ENCODE assay signal across 9 cellular contexts in genomic region chr12:97556201-97556824, GRCh38.
DNase-seq lines count a peak whose midpoint lies in the region; ATAC-seq, FAIRE-seq and TF ChIP-seq lines count a peak whose summit lies in the region.
"Had no signal": no experiment of that assay in that cellular context is flagged by ENCODE, and none has a peak within 500 bp of the region (broad histone marks: within the 10 kb centered on the region; RNA-seq: fewer than 3 reads in every experiment).

No MANE protein-coding gene starts in this region.

- H3K9me3 Mint-ChIP-seq in stimulated activated effector memory CD8-positive, alpha-beta T cell treated with anti-CD3 and anti-CD28 coated beads, Interleukin-12 subunit alpha, Interleukin-12 subunit beta, amount 100 ng/mL, for 72 hours, result no peaks in the 10 kb centered on the region

- TF ChIP-seq CTCF in fibroblast of villous mesenchyme (IDR thresholded peaks at IDR 0.05; ENCODE audit: insufficient read depth, low read depth, low read length), result no peak

- DNase-seq in GM12891 (ENCODE audit: insufficient read length, low spot score), result no peak
- peak; percentile 49 for DNase-seq in NCI-H446 treated with DMSO at 0.1 percent for 48 hours (lab: John Stamatoyannopoulos, UW)
- DNase-seq in fibroblast of villous mesenchyme (ENCODE audit: low read depth), result peak; percentile 79
- DNase-seq in pons (ENCODE audit: low spot score), result peak; percentile 29
- DNase-seq in activated naive CD4-positive, alpha-beta T cell treated with anti-CD3 and anti-CD28 coated beads, Interleukin-2, amount 50 U/mL, for 16 hours, result no peak
- DNase-seq in stimulated activated CD4-positive, alpha-beta T cell treated with anti-CD3 and anti-CD28 coated beads, Interleukin-2, amount 100 ng/mL, for 48 hours, result no peak
- DNase-seq in stimulated activated effector memory CD8-positive, alpha-beta T cell treated with anti-CD3 and anti-CD28 coated beads, Interleukin-12 subunit alpha, Interleukin-12 subunit beta, amount 100 ng/mL, for 72 hours (ENCODE audit: low spot score in 2 of 2), result no peak

- no peak for FAIRE-seq in GM12891 (lab: Jason Lieb, UNC)

- no peaks in the 10 kb centered on the region for H3K36me3 Mint-ChIP-seq in stimulated activated effector memory CD8-positive, alpha-beta T cell treated with anti-CD3 and anti-CD28 coated beads, Interleukin-12 subunit alpha, Interleukin-12 subunit beta, amount 100 ng/mL, for 72 hours

- no peak overlapping the region for H3K4me3 Mint-ChIP-seq in stimulated activated effector memory CD8-positive, alpha-beta T cell treated with anti-CD3 and anti-CD28 coated beads, Interleukin-12 subunit alpha, Interleukin-12 subunit beta, amount 100 ng/mL, for 72 hours

- no peak for TF ChIP-seq POLR2A in GM12891 (IDR thresholded peaks at IDR 0.05; ENCODE audit: low read depth, low read length)

- no peak overlapping the region for H3K27ac Mint-ChIP-seq in stimulated activated effector memory CD8-positive, alpha-beta T cell treated with anti-CD3 and anti-CD28 coated beads, Interleukin-12 subunit alpha, Interleukin-12 subunit beta, amount 100 ng/mL, for 72 hours

- ATAC-seq in GM19467 (IDR thresholded peaks at IDR 0.05; ENCODE audit: unreplicated experiment), result no peak
- no peak for ATAC-seq in stimulated activated effector memory CD8-positive, alpha-beta T cell treated with anti-CD3 and anti-CD28 coated beads, Interleukin-12 subunit alpha, Interleukin-12 subunit beta, amount 100 ng/mL, for 72 hours

- H3K4me3 ChIP-seq in fibroblast of villous mesenchyme (ENCODE audit: low read depth, low read length), result no peak overlapping the region
- H3K4me3 ChIP-seq: SK-N-MC had no signal

- no peaks in the 10 kb centered on the region for H3K4me1 Mint-ChIP-seq in stimulated activated effector memory CD8-positive, alpha-beta T cell treated with anti-CD3 and anti-CD28 coated beads, Interleukin-12 subunit alpha, Interleukin-12 subunit beta, amount 100 ng/mL, for 72 hours

TF ChIP-seq in GM12891, 5 proteins besides CTCF, POLR2A, EP300 and RAD21:
- TF ChIP-seq PAX5 (IDR thresholded peaks at IDR 0.05; ENCODE audit: insufficient read depth, low read length, severe bottlenecking) (peak; percentile 45), POLR2AphosphoS5 (IDR thresholded peaks at IDR 0.05; ENCODE audit: low read depth, low read length) (no peak), TAF1 (IDR thresholded peaks at IDR 0.05; ENCODE audit: low read depth, low read length) (no peak), SPI1 (IDR thresholded peaks at IDR 0.05; ENCODE audit: low read depth, low read length) (no peak)
TF ChIP-seq in GM12891: peak in this region for 1.

Comparison
In these comparisons a context has a peak if more than half of its experiments do, and no peak if none do; other contexts are left out.
1. DNase-seq: peak in NCI-H446 treated with DMSO at 0.1 percent for 48 hours (single experiment), fibroblast of villous mesenchyme (single experiment) and pons (single experiment); none in GM12891 (single experiment), activated naive CD4-positive, alpha-beta T cell treated with anti-CD3 and anti-CD28 coated beads, Interleukin-2, amount 50 U/mL, for 16 hours (single experiment), stimulated activated CD4-positive, alpha-beta T cell treated with anti-CD3 and anti-CD28 coated beads, Interleukin-2, amount 100 ng/mL, for 48 hours (0 of 2) and stimulated activated effector memory CD8-positive, alpha-beta T cell treated with anti-CD3 and anti-CD28 coated beads, Interleukin-12 subunit alpha, Interleukin-12 subunit beta, amount 100 ng/mL, for 72 hours (0 of 2).